2 cellular contexts compared by ENCODE assay signal in genomic region chr1:227369102-227369760, GRCh38.
TF ChIP-seq lines count a peak whose summit lies in the region.

No MANE protein-coding gene starts in this region.

TF ChIP-seq in A549, 52 proteins besides CTCF, POLR2A, EP300 and RAD21 (continued from another document):
- TF ChIP-seq BCL3 (IDR thresholded peaks at IDR 0.05) (no peak), CEBPB (IDR thresholded peaks at IDR 0.05) (no peak), MAFK (IDR thresholded peaks at IDR 0.05; ENCODE audit: partially characterized antibody) (peak; percentile 32), HOXB5 (CRISPR knock-in tag; IDR thresholded peaks at IDR 0.05) (no peak), BHLHE40 (IDR thresholded peaks at IDR 0.05; ENCODE audit: low read depth, low read length) (no peak)

TF ChIP-seq in HEK293, 187 proteins besides CTCF, POLR2A, EP300 and RAD21 (continued from another document):
- no peak for TF ChIP-seq ZNF280C (tag by site-specific recombination; IDR thresholded peaks at IDR 0.05)
- TF ChIP-seq ZNF184 (tag by site-specific recombination; IDR thresholded peaks at IDR 0.05), result no peak
